Comparison of ENCODE assay signal across 1 cellular context in the genomic region with DNA sequence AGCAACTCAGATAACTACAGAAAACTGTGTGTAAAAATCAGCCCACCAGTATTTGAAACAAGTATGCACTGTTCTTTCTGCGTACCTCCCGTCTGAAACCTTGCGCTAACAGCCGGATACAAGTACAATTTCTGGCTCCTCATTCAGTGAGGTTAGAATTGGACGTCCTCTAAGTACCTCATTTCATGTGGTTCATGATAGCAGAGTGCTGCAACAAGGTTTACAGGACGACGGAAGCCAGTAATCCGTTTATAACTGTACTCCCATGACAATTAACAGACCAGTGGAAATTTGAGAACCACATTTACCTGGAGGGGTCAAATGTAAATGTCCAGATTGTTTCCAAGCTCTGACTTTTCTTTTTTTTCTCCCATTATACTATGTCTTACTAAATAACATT.
TF ChIP-seq lines count a peak whose summit lies in the region.

No MANE protein-coding gene starts in this region.

TF ChIP-seq in HEK293, 187 proteins besides CTCF, POLR2A, EP300 and RAD21 (continued from another document):
- TF ChIP-seq, protein P1, sequence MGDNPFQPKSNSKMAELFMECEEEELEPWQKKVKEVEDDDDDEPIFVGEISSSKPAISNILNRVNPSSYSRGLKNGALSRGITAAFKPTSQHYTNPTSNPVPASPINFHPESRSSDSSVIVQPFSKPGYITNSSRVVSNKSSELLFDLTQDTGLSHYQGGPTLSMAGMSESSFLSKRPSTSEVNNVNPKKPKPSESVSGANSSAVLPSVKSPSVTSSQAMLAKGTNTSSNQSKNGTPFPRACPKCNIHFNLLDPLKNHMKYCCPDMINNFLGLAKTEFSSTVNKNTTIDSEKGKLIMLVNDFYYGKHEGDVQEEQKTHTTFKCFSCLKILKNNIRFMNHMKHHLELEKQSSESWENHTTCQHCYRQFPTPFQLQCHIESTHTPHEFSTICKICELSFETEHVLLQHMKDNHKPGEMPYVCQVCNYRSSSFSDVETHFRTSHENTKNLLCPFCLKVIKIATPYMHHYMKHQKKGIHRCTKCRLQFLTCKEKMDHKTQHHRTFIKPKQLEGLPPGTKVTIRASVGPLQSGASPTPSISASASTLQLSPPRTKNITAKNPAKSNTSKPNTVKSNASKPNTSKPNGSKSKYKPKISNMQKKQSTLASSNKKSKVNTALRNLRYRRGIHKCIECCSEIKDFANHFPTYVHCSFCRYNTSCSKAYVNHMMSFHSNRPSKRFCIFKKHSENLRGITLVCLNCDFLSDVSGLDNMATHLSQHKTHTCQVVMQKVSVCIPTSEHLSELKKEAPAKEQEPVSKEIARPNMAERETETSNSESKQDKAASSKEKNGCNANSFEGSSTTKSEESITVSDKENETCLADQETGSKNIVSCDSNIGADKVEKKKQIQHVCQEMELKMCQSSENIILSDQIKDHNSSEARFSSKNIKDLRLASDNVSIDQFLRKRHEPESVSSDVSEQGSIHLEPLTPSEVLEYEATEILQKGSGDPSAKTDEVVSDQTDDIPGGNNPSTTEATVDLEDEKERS (tag by site-specific recombination; IDR thresholded peaks at IDR 0.05): no peak
- TF ChIP-seq, protein P2, sequence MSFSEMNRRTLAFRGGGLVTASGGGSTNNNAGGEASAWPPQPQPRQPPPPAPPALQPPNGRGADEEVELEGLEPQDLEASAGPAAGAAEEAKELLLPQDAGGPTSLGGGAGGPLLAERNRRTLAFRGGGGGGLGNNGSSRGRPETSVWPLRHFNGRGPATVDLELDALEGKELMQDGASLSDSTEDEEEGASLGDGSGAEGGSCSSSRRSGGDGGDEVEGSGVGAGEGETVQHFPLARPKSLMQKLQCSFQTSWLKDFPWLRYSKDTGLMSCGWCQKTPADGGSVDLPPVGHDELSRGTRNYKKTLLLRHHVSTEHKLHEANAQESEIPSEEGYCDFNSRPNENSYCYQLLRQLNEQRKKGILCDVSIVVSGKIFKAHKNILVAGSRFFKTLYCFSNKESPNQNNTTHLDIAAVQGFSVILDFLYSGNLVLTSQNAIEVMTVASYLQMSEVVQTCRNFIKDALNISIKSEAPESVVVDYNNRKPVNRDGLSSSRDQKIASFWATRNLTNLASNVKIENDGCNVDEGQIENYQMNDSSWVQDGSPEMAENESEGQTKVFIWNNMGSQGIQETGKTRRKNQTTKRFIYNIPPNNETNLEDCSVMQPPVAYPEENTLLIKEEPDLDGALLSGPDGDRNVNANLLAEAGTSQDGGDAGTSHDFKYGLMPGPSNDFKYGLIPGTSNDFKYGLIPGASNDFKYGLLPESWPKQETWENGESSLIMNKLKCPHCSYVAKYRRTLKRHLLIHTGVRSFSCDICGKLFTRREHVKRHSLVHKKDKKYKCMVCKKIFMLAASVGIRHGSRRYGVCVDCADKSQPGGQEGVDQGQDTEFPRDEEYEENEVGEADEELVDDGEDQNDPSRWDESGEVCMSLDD (tag by site-specific recombination; IDR thresholded peaks at IDR 0.05): no peak
- peak; percentile 63; the same call in 1 of the 2 replicates for TF ChIP-seq SP7 (tag by site-specific recombination; IDR thresholded peaks at IDR 0.05)
- no peak for TF ChIP-seq ZNF174 (tag by site-specific recombination; IDR thresholded peaks at IDR 0.05)
- no peak for TF ChIP-seq RBAK (tag by site-specific recombination; IDR thresholded peaks at IDR 0.05)
- no peak for TF ChIP-seq ZFP37 (tag by site-specific recombination; IDR thresholded peaks at IDR 0.05)
- TF ChIP-seq KLF7 (tag by site-specific recombination; IDR thresholded peaks at IDR 0.05; ENCODE audit: borderline replicate concordance): no peak
- TF ChIP-seq ZNF169 (tag by site-specific recombination; IDR thresholded peaks at IDR 0.05): no peak
- TF ChIP-seq, protein P3, sequence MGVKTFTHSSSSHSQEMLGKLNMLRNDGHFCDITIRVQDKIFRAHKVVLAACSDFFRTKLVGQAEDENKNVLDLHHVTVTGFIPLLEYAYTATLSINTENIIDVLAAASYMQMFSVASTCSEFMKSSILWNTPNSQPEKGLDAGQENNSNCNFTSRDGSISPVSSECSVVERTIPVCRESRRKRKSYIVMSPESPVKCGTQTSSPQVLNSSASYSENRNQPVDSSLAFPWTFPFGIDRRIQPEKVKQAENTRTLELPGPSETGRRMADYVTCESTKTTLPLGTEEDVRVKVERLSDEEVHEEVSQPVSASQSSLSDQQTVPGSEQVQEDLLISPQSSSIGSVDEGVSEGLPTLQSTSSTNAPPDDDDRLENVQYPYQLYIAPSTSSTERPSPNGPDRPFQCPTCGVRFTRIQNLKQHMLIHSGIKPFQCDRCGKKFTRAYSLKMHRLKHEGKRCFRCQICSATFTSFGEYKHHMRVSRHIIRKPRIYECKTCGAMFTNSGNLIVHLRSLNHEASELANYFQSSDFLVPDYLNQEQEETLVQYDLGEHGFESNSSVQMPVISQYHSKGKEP (tag by site-specific recombination; IDR thresholded peaks at IDR 0.05): peak; percentile 76
- TF ChIP-seq, protein P4, sequence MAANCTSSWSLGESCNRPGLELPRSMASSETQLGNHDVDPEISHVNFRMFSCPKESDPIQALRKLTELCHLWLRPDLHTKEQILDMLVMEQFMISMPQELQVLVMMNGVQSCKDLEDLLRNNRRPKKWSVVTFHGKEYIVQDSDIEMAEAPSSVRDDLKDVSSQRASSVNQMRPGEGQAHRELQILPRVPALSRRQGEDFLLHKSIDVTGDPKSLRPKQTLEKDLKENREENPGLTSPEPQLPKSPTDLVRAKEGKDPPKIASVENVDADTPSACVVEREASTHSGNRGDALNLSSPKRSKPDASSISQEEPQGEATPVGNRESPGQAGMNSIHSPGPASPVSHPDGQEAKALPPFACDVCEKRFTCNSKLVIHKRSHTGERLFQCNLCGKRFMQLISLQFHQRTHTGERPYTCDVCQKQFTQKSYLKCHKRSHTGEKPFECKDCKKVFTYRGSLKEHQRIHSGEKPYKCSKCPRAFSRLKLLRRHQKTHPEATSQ (tag by site-specific recombination; IDR thresholded peaks at IDR 0.05): no peak
- no peak for TF ChIP-seq SP2 (tag by site-specific recombination; IDR thresholded peaks at IDR 0.05)
- TF ChIP-seq ZNF202 (tag by site-specific recombination; IDR thresholded peaks at IDR 0.05; ENCODE audit: borderline replicate concordance): no peak
- TF ChIP-seq ZNF610 (tag by site-specific recombination; IDR thresholded peaks at IDR 0.05; ENCODE audit: borderline replicate concordance): no peak
- no peak for TF ChIP-seq KLF1 (tag by site-specific recombination; IDR thresholded peaks at IDR 0.05)
- 0 out of 2 replicates have a peak, but pooled peaks have one; percentile 13 for TF ChIP-seq ZNF600 (tag by site-specific recombination; IDR thresholded peaks at IDR 0.05)
- TF ChIP-seq, protein P5, sequence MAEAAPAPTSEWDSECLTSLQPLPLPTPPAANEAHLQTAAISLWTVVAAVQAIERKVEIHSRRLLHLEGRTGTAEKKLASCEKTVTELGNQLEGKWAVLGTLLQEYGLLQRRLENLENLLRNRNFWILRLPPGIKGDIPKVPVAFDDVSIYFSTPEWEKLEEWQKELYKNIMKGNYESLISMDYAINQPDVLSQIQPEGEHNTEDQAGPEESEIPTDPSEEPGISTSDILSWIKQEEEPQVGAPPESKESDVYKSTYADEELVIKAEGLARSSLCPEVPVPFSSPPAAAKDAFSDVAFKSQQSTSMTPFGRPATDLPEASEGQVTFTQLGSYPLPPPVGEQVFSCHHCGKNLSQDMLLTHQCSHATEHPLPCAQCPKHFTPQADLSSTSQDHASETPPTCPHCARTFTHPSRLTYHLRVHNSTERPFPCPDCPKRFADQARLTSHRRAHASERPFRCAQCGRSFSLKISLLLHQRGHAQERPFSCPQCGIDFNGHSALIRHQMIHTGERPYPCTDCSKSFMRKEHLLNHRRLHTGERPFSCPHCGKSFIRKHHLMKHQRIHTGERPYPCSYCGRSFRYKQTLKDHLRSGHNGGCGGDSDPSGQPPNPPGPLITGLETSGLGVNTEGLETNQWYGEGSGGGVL (tag by site-specific recombination; IDR thresholded peaks at IDR 0.05): no peak
- TF ChIP-seq ZNF529 (tag by site-specific recombination; IDR thresholded peaks at IDR 0.05; ENCODE audit: insufficient replicate concordance): no peak
- peak; percentile 94 for TF ChIP-seq OSR2 (tag by site-specific recombination; IDR thresholded peaks at IDR 0.05)
- TF ChIP-seq SCRT2 (tag by site-specific recombination; IDR thresholded peaks at IDR 0.05): peak; percentile 36; the same call in 1 of the 2 replicates
- TF ChIP-seq, protein P6, sequence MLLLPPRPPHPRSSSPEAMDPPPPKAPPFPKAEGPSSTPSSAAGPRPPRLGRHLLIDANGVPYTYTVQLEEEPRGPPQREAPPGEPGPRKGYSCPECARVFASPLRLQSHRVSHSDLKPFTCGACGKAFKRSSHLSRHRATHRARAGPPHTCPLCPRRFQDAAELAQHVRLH (tag by site-specific recombination; IDR thresholded peaks at IDR 0.05): 0 out of 2 replicates have a peak, but pooled peaks have one; percentile 16
- TF ChIP-seq ZNF266 (tag by site-specific recombination; IDR thresholded peaks at IDR 0.05; ENCODE audit: low read depth): no peak
- no peak for TF ChIP-seq ZNF214 (tag by site-specific recombination; IDR thresholded peaks at IDR 0.05; ENCODE audit: borderline replicate concordance)
- TF ChIP-seq ZNF133 (tag by site-specific recombination; IDR thresholded peaks at IDR 0.05): no peak
- no peak for TF ChIP-seq ZNF223 (tag by site-specific recombination; IDR thresholded peaks at IDR 0.05)
- TF ChIP-seq, protein P7, sequence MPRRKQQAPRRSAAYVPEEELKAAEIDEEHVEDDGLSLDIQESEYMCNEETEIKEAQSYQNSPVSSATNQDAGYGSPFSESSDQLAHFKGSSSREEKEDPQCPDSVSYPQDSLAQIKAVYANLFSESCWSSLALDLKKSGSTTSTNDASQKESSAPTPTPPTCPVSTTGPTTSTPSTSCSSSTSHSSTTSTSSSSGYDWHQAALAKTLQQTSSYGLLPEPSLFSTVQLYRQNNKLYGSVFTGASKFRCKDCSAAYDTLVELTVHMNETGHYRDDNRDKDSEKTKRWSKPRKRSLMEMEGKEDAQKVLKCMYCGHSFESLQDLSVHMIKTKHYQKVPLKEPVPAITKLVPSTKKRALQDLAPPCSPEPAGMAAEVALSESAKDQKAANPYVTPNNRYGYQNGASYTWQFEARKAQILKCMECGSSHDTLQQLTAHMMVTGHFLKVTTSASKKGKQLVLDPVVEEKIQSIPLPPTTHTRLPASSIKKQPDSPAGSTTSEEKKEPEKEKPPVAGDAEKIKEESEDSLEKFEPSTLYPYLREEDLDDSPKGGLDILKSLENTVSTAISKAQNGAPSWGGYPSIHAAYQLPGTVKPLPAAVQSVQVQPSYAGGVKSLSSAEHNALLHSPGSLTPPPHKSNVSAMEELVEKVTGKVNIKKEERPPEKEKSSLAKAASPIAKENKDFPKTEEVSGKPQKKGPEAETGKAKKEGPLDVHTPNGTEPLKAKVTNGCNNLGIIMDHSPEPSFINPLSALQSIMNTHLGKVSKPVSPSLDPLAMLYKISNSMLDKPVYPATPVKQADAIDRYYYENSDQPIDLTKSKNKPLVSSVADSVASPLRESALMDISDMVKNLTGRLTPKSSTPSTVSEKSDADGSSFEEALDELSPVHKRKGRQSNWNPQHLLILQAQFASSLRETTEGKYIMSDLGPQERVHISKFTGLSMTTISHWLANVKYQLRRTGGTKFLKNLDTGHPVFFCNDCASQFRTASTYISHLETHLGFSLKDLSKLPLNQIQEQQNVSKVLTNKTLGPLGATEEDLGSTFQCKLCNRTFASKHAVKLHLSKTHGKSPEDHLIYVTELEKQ (tag by site-specific recombination; IDR thresholded peaks at IDR 0.05; ENCODE audit: borderline replicate concordance): 0 out of 2 replicates have a peak, but pooled peaks have one; percentile 8
- TF ChIP-seq ZBTB17 (tag by site-specific recombination; IDR thresholded peaks at IDR 0.05): no peak
- TF ChIP-seq ZNF768 (tag by site-specific recombination; IDR thresholded peaks at IDR 0.05): no peak
- TF ChIP-seq KLF9 (tag by site-specific recombination; IDR thresholded peaks at IDR 0.05; ENCODE audit: low read depth): no peak
- 0 out of 2 replicates have a peak, but pooled peaks have one; percentile 52 for TF ChIP-seq ZNF501 (tag by site-specific recombination; IDR thresholded peaks at IDR 0.05)
- no peak for TF ChIP-seq ZNF239 (tag by site-specific recombination; IDR thresholded peaks at IDR 0.05)
- no peak for TF ChIP-seq ZXDB (tag by site-specific recombination; IDR thresholded peaks at IDR 0.05)
TF ChIP-seq in HEK293: peak in this region for 16.
